Comparison of ENCODE assay signal across 2 cellular contexts in the genomic region with DNA sequence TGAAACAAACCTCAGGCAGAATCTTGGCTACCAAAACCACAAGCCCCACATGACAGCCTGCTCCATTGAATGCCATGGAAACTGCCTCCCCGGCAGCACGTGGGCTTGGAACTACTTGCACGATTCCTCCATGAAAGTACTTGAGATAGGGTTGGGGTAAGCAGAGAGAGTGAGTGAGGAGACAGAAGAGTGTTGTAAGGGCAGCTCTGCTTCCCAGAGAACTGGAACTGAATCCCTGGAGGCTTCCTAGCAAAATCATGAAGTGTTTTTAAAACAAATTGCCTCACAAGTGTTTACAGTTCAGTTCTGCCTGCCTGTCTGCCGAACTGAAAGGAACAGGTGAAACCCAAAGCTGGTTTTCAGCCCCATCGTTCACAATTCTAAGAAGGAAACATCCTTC.
TF ChIP-seq lines count a peak whose summit lies in the region.

No MANE protein-coding gene starts in this region.

TF ChIP-seq in K562, 482 proteins besides CTCF, POLR2A, EP300 and RAD21 (continued from another document):
- TF ChIP-seq MEIS2 (IDR thresholded peaks at IDR 0.05; ENCODE audit: partially characterized antibody): no peak
- peak; percentile 67 for TF ChIP-seq MGA (IDR thresholded peaks at IDR 0.05)
- peak in 1 of 2 experiments; percentile 28 for TF ChIP-seq E2F6 (IDR thresholded peaks at IDR 0.05; ENCODE audit: borderline replicate concordance in 1 of 2, extremely low read depth in 1 of 2, insufficient read depth in 1 of 2, insufficient read length in 1 of 2, low read depth in 1 of 2, low read length in 1 of 2, poor library complexity in 1 of 2, severe bottlenecking in 1 of 2)
- no peak for TF ChIP-seq KDM5B (IDR thresholded peaks at IDR 0.05; ENCODE audit: insufficient replicate concordance, low read depth, low read length)
- peak; percentile 18; the same call in 1 of the 2 replicates for TF ChIP-seq RFX1 (IDR thresholded peaks at IDR 0.05)
- peak; percentile 60 for TF ChIP-seq L3MBTL2 (IDR thresholded peaks at IDR 0.05)

TF ChIP-seq in SK-N-SH treated with all-trans-retinoic acid at 6 μM for 48 hours, 23 proteins besides CTCF, POLR2A, EP300 and RAD21 (continued from another document):
- TF ChIP-seq, protein P1, sequence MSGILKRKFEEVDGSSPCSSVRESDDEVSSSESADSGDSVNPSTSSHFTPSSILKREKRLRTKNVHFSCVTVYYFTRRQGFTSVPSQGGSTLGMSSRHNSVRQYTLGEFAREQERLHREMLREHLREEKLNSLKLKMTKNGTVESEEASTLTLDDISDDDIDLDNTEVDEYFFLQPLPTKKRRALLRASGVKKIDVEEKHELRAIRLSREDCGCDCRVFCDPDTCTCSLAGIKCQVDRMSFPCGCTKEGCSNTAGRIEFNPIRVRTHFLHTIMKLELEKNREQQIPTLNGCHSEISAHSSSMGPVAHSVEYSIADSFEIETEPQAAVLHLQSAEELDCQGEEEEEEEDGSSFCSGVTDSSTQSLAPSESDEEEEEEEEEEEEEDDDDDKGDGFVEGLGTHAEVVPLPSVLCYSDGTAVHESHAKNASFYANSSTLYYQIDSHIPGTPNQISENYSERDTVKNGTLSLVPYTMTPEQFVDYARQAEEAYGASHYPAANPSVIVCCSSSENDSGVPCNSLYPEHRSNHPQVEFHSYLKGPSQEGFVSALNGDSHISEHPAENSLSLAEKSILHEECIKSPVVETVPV (CRISPR knock-in tag; IDR thresholded peaks at IDR 0.05): no peak
- no peak for TF ChIP-seq ZFP3 (CRISPR knock-in tag; IDR thresholded peaks at IDR 0.05)
- TF ChIP-seq, protein P2, sequence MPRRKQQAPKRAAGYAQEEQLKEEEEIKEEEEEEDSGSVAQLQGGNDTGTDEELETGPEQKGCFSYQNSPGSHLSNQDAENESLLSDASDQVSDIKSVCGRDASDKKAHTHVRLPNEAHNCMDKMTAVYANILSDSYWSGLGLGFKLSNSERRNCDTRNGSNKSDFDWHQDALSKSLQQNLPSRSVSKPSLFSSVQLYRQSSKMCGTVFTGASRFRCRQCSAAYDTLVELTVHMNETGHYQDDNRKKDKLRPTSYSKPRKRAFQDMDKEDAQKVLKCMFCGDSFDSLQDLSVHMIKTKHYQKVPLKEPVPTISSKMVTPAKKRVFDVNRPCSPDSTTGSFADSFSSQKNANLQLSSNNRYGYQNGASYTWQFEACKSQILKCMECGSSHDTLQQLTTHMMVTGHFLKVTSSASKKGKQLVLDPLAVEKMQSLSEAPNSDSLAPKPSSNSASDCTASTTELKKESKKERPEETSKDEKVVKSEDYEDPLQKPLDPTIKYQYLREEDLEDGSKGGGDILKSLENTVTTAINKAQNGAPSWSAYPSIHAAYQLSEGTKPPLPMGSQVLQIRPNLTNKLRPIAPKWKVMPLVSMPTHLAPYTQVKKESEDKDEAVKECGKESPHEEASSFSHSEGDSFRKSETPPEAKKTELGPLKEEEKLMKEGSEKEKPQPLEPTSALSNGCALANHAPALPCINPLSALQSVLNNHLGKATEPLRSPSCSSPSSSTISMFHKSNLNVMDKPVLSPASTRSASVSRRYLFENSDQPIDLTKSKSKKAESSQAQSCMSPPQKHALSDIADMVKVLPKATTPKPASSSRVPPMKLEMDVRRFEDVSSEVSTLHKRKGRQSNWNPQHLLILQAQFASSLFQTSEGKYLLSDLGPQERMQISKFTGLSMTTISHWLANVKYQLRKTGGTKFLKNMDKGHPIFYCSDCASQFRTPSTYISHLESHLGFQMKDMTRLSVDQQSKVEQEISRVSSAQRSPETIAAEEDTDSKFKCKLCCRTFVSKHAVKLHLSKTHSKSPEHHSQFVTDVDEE (CRISPR knock-in tag; IDR thresholded peaks at IDR 0.05): no peak
- no peak for TF ChIP-seq RARB (CRISPR knock-in tag; IDR thresholded peaks at IDR 0.05)
- no peak for TF ChIP-seq CSDC2 (CRISPR knock-in tag; IDR thresholded peaks at IDR 0.05)
- TF ChIP-seq ZNF8 (CRISPR knock-in tag; IDR thresholded peaks at IDR 0.05): no peak
- TF ChIP-seq CREB5 (CRISPR knock-in tag; IDR thresholded peaks at IDR 0.05; ENCODE audit: low read depth): no peak
- no peak for TF ChIP-seq ARNTL (CRISPR knock-in tag; IDR thresholded peaks at IDR 0.05; ENCODE audit: borderline replicate concordance, low read depth)
- no peak for TF ChIP-seq TCF4 (CRISPR knock-in tag; IDR thresholded peaks at IDR 0.05; ENCODE audit: borderline replicate concordance)
- TF ChIP-seq TOX (CRISPR knock-in tag; IDR thresholded peaks at IDR 0.05; ENCODE audit: borderline replicate concordance): no peak
- no peak for TF ChIP-seq POU6F1 (CRISPR knock-in tag; IDR thresholded peaks at IDR 0.05; ENCODE audit: borderline replicate concordance, low read depth)
TF ChIP-seq in SK-N-SH treated with all-trans-retinoic acid at 6 μM for 48 hours: peak in this region for 0.
